ENCODE assay signal across 34 cellular contexts in the genomic region with DNA sequence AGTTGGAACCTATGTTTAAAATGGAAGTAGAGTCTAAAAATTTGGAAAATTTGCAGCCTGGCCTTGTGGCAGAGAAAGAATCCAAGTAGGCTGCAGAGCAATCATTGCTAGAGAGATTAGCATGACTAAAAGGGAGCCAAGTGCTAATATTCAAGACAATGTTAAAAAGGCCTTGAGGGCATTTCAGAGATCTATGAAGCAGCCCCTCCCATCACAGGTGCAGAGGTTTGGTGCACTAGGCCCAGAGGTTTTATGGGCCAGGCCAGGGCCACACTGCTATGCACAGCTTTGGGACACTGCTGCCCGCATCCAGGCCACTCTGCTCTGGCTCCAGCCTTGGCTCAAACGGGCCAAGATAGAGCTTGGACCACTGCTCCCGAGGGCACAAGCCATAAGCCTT. TPM values are rescaled to one million over a fixed set of nuclear protein-coding genes. Genes with fewer than 3 reads are reported as not detected.
"Had no signal": no experiment of that assay in that cellular context is flagged by ENCODE, and none has a peak within 500 bp of the region (broad histone marks: within the 10 kb centered on the region; RNA-seq: fewer than 3 reads in every experiment).

No MANE protein-coding gene starts in this region.

- H3K27me3 ChIP-seq: brain microvascular endothelial cell, SJCRH30 had no signal

- H3K27ac ChIP-seq: brain microvascular endothelial cell, PC-9, SJCRH30, SK-N-MC had no signal

- H3K4me3 ChIP-seq: PC-9, SJCRH30, SK-N-MC had no signal

- H3K4me2 ChIP-seq: PC-9 had no signal

- ATAC-seq: activated CD4-positive, alpha-beta T cell treated with anti-CD3 and anti-CD28 coated beads for 36 hours; activated CD4-positive, CD25-positive, alpha-beta regulatory T cell treated with anti-CD3 and anti-CD28 coated beads, Interleukin-2, amount 50 U/mL, for 24 hours; activated naive CD4-positive, alpha-beta T cell treated with anti-CD3 and anti-CD28 coated beads, Interleukin-2, amount 50 U/mL, for 72 hours; activated T-cell treated with anti-CD3 and anti-CD28 coated beads, Interleukin-2, amount 50 U/mL, for 4 hours had no signal

- DNase-seq: activated CD4-positive, alpha-beta memory T cell treated with anti-CD3 and anti-CD28 coated beads for 36 hours; activated CD4-positive, alpha-beta T cell treated with anti-CD3 and anti-CD28 coated beads for 36 hours; activated CD4-positive, alpha-beta T cell treated with anti-CD3 and anti-CD28 coated beads, Interleukin-2, amount 50 U/mL, for 1 hour; activated CD8-positive, alpha-beta memory T cell treated with anti-CD3 and anti-CD28 coated beads, Interleukin-2, amount 50 U/mL, for 4 hours; activated gamma-delta T cell treated with Interleukin-2 at 50 U/mL for 16 hours; activated naive CD4-positive, alpha-beta T cell treated with anti-CD3 and anti-CD28 coated beads for 36 hours; activated T-cell treated with anti-CD3 and anti-CD28 coated beads for 4 hours; activated T-cell treated with anti-CD3 and anti-CD28 coated beads, Interleukin-2, amount 50 U/mL, for 4 hours; anterior cingulate cortex; brain microvascular endothelial cell; central memory CD4-positive, alpha-beta T cell; NCI-H1092 treated with DMSO at 0.1 percent for 48 hours; NCI-H1417; NCI-H146; NCI-H187; NCI-H2029 treated with DMSO at 0.1 percent for 48 hours; NCI-H2107; NCI-H2171; NCI-H510A; NCI-H526; NCI-H748 treated with DMSO at 0.1 percent for 48 hours; NK-92 treated with Interleukin-12 subunit alpha and Interleukin-12 subunit beta, amount 100 ng/mL, for 24 hours; PC-9; SHP77; SJCRH30; T1000 had no signal

- H2AFZ ChIP-seq: PC-9 had no signal

- H3K36me3 ChIP-seq: brain microvascular endothelial cell, SJCRH30 had no signal

- H3K4me1 ChIP-seq: SJCRH30 had no signal

- FAIRE-seq: RCC 7860, TTC549 had no signal

RNA-seq across cellular contexts. Expression of a gene that starts 6.7 kb away (rescaled TPM):
- total RNA-seq: OCI-LY7, SJCRH30 had no signal

RNA-seq across cellular contexts. Expression of a gene that starts 45.6 kb away (rescaled TPM):
- total RNA-seq: activated naive CD4-positive, alpha-beta T cell treated with anti-CD3 and anti-CD28 coated beads for 36 hours; OCI-LY7; SJCRH30; T-helper 1 cell treated with Interleukin-12 subunit alpha and Interleukin-12 subunit beta and Interleukin-4 antibody, amounts not matched to agents 30 ng/mL and 1 ng/mL, for 36 hours; T-helper 2 cell treated with Interferon-gamma antibody and Interleukin-4, amounts not matched to agents 100 ng/mL and 5 ng/mL, for 36 hours had no signal
